In genomic region chr1:21907079-21907418, GRCh38 we compare ENCODE assay signal across 15 cellular contexts. TPM values are rescaled to one million over a fixed set of nuclear protein-coding genes. Genes with fewer than 3 reads are reported as not detected.
A peak's percentile ranks its signal among the peaks of the same experiment; 100 is the strongest.
DNase-seq lines count a peak whose midpoint lies in the region; ATAC-seq, FAIRE-seq and TF ChIP-seq lines count a peak whose summit lies in the region.
"Had no signal": no experiment of that assay in that cellular context is flagged by ENCODE, and none has a peak within 500 bp of the region (broad histone marks: within the 10 kb centered on the region; RNA-seq: fewer than 3 reads in every experiment).

No MANE protein-coding gene starts in this region.

- H3K27me3 ChIP-seq in GM23248 (replicated peaks; ENCODE audit: insufficient read depth) (no peaks in the 10 kb centered on the region), duodenal mucosa (ENCODE audit: control insufficient read depth in 1 of 2, insufficient read depth in 2 of 2, low read length in 2 of 2) (no peaks in the 10 kb centered on the region), subcutaneous abdominal adipose tissue (ENCODE audit: control insufficient read depth in 5 of 5, insufficient read depth in 4 of 5, low read length in 5 of 5) (no peaks in the 10 kb centered on the region)

- DNase-seq in GM23248 (no peak), neural crest cell (ENCODE audit: low read depth, low spot score) (no peak), H54 (ENCODE audit: insufficient read length, low spot score) (no peak), kidney tubule cell (ENCODE audit: low spot score) (no peak), OCI-M2 (lab: John Stamatoyannopoulos, UW; ENCODE audit: unreplicated experiment) (no peak)
- DNase-seq: activated naive CD8-positive, alpha-beta T cell treated with anti-CD3 and anti-CD28 coated beads, Interleukin-2, amount 50 U/mL, for 24 hours; activated T-cell treated with anti-CD3 and anti-CD28 coated beads, Interleukin-2, amount 50 U/mL, for 48 hours; dermis blood vessel endothelial cell; naive thymus-derived CD4-positive, alpha-beta T cell; NCI-H2029 treated with DMSO at 0.1 percent for 48 hours; stimulated activated CD4-positive, alpha-beta T cell treated with anti-CD3 and anti-CD28 coated beads, Interleukin-4, amount 100 ng/mL, for 24 hours had no signal

- H3K36me3 ChIP-seq in GM23248 (ENCODE audit: low read depth), result peaks cover 5% of the 10 kb centered on the region; the same call in 1 of the 2 replicates
- H3K36me3 ChIP-seq in duodenal mucosa (ENCODE audit: control insufficient read depth in 1 of 2, insufficient read depth in 2 of 2, low read length in 2 of 2), result no peaks in the 10 kb centered on the region
- peaks cover 0 to 18% (median 0%) of the 10 kb centered on the region in 5 donors for H3K36me3 ChIP-seq in subcutaneous abdominal adipose tissue (ENCODE audit: control insufficient read depth in 5 of 5, insufficient read depth in 5 of 5, low read length in 5 of 5)

- peak overlapping the region; percentile 43 for H3K27ac Mint-ChIP-seq in neural crest cell (ENCODE audit: unreplicated experiment)
- H3K27ac Mint-ChIP-seq: activated naive CD8-positive, alpha-beta T cell treated with anti-CD3 and anti-CD28 coated beads, Interleukin-2, amount 50 U/mL, for 24 hours had no signal

- peak overlapping the region; percentile 11 for H3K4me2 ChIP-seq in GM23248 (ENCODE audit: unreplicated experiment)

- H4K20me1 ChIP-seq in GM23248 (ENCODE audit: insufficient read depth), result no peaks in the 10 kb centered on the region

- H3K9me3 ChIP-seq in GM23248 (ENCODE audit: low read depth), result no peaks in the 10 kb centered on the region
- H3K9me3 ChIP-seq in duodenal mucosa (ENCODE audit: control insufficient read depth in 1 of 2, low read length in 2 of 2), result no peaks in the 10 kb centered on the region
- no peaks in the 10 kb centered on the region for H3K9me3 ChIP-seq in subcutaneous abdominal adipose tissue (ENCODE audit: control insufficient read depth in 5 of 5, low read length in 5 of 5)

- H3K9me2 ChIP-seq in GM23248 (ENCODE audit: insufficient read depth), result no peaks in the 10 kb centered on the region

- H3K36me3 Mint-ChIP-seq in neural crest cell (ENCODE audit: low read depth), result no peaks in the 10 kb centered on the region
- H3K36me3 Mint-ChIP-seq: naive thymus-derived CD4-positive, alpha-beta T cell had no signal

- H3K27ac ChIP-seq in GM23248, result peak overlapping the region; percentile 96
- H3K27ac ChIP-seq in duodenal mucosa (ENCODE audit: low read depth, low read length), result peak overlapping the region; percentile 36
- H3K27ac ChIP-seq in subcutaneous abdominal adipose tissue (ENCODE audit: low read depth, low read length), result peak overlapping the region; percentile 98

- ATAC-seq in HG02588 (IDR thresholded peaks at IDR 0.05; ENCODE audit: unreplicated experiment), result no peak
- ATAC-seq: activated naive CD8-positive, alpha-beta T cell treated with anti-CD3 and anti-CD28 coated beads, Interleukin-2, amount 50 U/mL, for 24 hours; naive thymus-derived CD4-positive, alpha-beta T cell had no signal

- FAIRE-seq in H54 (lab: Jason Lieb, UNC), result no peak
- FAIRE-seq: D721Med had no signal

- no peaks in the 10 kb centered on the region for H3K9me3 Mint-ChIP-seq in neural crest cell
- H3K9me3 Mint-ChIP-seq: activated naive CD8-positive, alpha-beta T cell treated with anti-CD3 and anti-CD28 coated beads, Interleukin-2, amount 50 U/mL, for 24 hours; naive thymus-derived CD4-positive, alpha-beta T cell had no signal

- TF ChIP-seq POLR2A in H54 (IDR thresholded peaks at IDR 0.05; ENCODE audit: low read depth, low read length), result no peak

- in situ Hi-C loops in GM23248 (cut with MboI), result no loop called here

- no peaks in the 10 kb centered on the region for H3K27me3 Mint-ChIP-seq in neural crest cell (ENCODE audit: low read depth)
- H3K27me3 Mint-ChIP-seq: activated naive CD8-positive, alpha-beta T cell treated with anti-CD3 and anti-CD28 coated beads, Interleukin-2, amount 50 U/mL, for 24 hours; naive thymus-derived CD4-positive, alpha-beta T cell had no signal

- no peak for TF ChIP-seq CTCF in neural crest cell (conservative IDR thresholded peaks at IDR 0.05)

- H3K79me2 ChIP-seq in GM23248 (ENCODE audit: insufficient read depth), result peaks cover 92% of the 10 kb centered on the region

- peak overlapping the region; percentile 84 for H3K9ac ChIP-seq in GM23248
- no peak overlapping the region for H3K9ac ChIP-seq in duodenal mucosa (ENCODE audit: low read depth in 1 of 2, low read length in 2 of 2)
- peak overlapping the region; percentile 31 to 90 (median 75) for H3K9ac ChIP-seq in subcutaneous abdominal adipose tissue (ENCODE audit: low read length in 5 of 5)

- WGBS in GM23248 (ENCODE audit: low coverage in 1 of 2, low lambda C conversion rate in 2 of 2, missing lambda C conversion rate in 2 of 2), 2 experiments, result 85% methylated on average over 9 of the region's 9 CpGs

- H2AFZ ChIP-seq in GM23248, result no peak overlapping the region

- peaks cover 65% of the 10 kb centered on the region for H3K4me1 ChIP-seq in GM23248 (ENCODE audit: insufficient read depth)
- peaks cover 49 to 55% of the 10 kb centered on the region in 2 donors for H3K4me1 ChIP-seq in duodenal mucosa (ENCODE audit: control insufficient read depth in 1 of 2, insufficient read depth in 2 of 2, low read length in 2 of 2)
- H3K4me1 ChIP-seq in subcutaneous abdominal adipose tissue (ENCODE audit: control insufficient read depth in 5 of 5, insufficient read depth in 5 of 5, low read length in 5 of 5), result peaks cover 52 to 99% (median 94%) of the 10 kb centered on the region in 5 donors

- H3K4me1 Mint-ChIP-seq in neural crest cell, result peaks cover 58% of the 10 kb centered on the region

- H3K4me3 ChIP-seq in GM23248, result no peak overlapping the region
- no peak overlapping the region for H3K4me3 ChIP-seq in duodenal mucosa (ENCODE audit: low read depth in 1 of 2, low read length in 2 of 2)
- peak overlapping the region in 1 of 5 donors; percentile 23 for H3K4me3 ChIP-seq in subcutaneous abdominal adipose tissue (ENCODE audit: low read depth in 1 of 5, low read length in 5 of 5)

- H3F3A ChIP-seq in GM23248 (ENCODE audit: insufficient read depth), result peaks cover 72% of the 10 kb centered on the region

- no peak overlapping the region for H3K4me3 Mint-ChIP-seq in neural crest cell
- H3K4me3 Mint-ChIP-seq: activated naive CD8-positive, alpha-beta T cell treated with anti-CD3 and anti-CD28 coated beads, Interleukin-2, amount 50 U/mL, for 24 hours; naive thymus-derived CD4-positive, alpha-beta T cell had no signal

RNA-seq across cellular contexts. Expression of gene HSPG2, which starts 30.1 kb away (rescaled TPM):
- total RNA-seq in GM23248 (2014; rRNA removed; shearing (Covaris generic)), result 407 and 458 TPM in 2 replicates
- 123 and 126 TPM in 2 replicates for polyA plus RNA-seq in GM23248 (2016; fragmentation: Nextera tagmentation; extraction: Ambion mirVana)
- total RNA-seq in neural crest cell, result 101 and 103 TPM in 2 replicates

Comparison
In these comparisons a context has a peak if more than half of its experiments do, and no peak if none do; other contexts are left out.
1. H3K27ac ChIP-seq: peak in every context shown above with its lines; median percentile 98 in subcutaneous abdominal adipose tissue; 96 in GM23248; 36 in duodenal mucosa.
2. H3K9ac ChIP-seq: peak in GM23248 (single experiment) and subcutaneous abdominal adipose tissue (5 of 5); none in duodenal mucosa (0 of 2).